In the genomic region with DNA sequence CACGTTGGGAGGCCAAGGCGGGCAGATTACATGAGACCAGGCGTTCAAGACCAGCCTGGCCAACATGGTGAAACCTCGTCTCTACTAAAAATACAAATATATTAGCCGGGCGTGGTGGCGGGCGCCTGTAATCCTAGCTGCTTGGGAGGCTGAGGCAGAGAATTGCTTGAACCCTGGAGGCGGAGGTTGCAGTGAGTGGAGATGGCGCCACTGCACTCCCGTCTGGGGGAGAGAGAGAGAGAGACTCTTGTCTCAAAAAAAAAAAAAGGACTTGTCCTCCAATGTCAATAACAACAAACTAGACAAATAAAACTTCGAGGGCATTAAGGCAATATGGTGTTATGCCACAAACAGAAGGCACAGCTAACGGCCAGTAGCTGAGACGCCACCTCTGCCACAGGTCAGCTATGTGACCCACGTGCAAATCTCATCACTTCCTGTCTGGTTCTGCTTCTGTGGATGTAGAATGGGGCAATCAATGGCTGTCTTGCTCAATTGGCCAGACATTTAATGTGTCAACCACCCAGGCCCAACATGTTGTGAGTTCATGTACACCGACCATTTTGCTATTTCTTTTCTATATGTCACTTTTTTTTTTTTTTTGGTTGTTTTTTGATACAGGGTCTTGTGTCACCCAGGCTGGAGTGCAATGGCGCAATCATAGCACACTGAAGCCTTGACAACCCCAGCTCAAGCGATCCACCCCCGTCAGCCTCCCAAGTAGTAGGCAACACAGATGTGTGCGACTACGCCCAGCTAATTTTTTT, we compare ENCODE assay signal across 8 cellular contexts. TPM values are rescaled to one million over a fixed set of nuclear protein-coding genes. Genes with fewer than 3 reads are reported as not detected.
DNase-seq lines count a peak whose midpoint lies in the region; ATAC-seq, FAIRE-seq and TF ChIP-seq lines count a peak whose summit lies in the region.

No MANE protein-coding gene starts in this region.

- CTCF ChIA-PET in mammary epithelial cell (lab: Charles Lee; ENCODE audit: low non-redundant PET): interaction anchor here (1.2 kb wide), 1 partner anchor 54 kb away, joined by 5 read pairs; a partner anchor contains a TSS

- H3K36me3 ChIP-seq in Peyer's patch (no peaks in the 10 kb centered on the region), mammary epithelial cell (ENCODE audit: insufficient read depth, low read length) (peaks cover 2% of the 10 kb centered on the region)

- no peaks in the 10 kb centered on the region for H3K9me3 Mint-ChIP-seq in stimulated activated naive B cell treated with anti-CD40 and anti-IgM and Interleukin-4, amounts not matched to agents 10 μg/mL and 1 μg/mL and 100 μg/mL, for 72 hours

- peak overlapping the region; percentile 98 to 100 (median 99) for H3K27ac ChIP-seq in Peyer's patch
- peak overlapping the region; percentile 85 for H3K27ac ChIP-seq in mammary epithelial cell (ENCODE audit: insufficient read depth, low read depth, low read length)

- H3K9me3 ChIP-seq in Peyer's patch (no peaks in the 10 kb centered on the region), mammary epithelial cell (replicated peaks; ENCODE audit: insufficient read depth, low read length) (no peaks in the 10 kb centered on the region)

- no peaks in the 10 kb centered on the region for H3K27me3 Mint-ChIP-seq in stimulated activated naive B cell treated with anti-CD40 and anti-IgM and Interleukin-4, amounts not matched to agents 10 μg/mL and 1 μg/mL and 100 μg/mL, for 72 hours

- peak overlapping the region; percentile 86 to 95 for H3K4me3 Mint-ChIP-seq in stimulated activated naive B cell treated with anti-CD40 and anti-IgM and Interleukin-4, amounts not matched to agents 10 μg/mL and 1 μg/mL and 100 μg/mL, for 72 hours

- H3K4me1 Mint-ChIP-seq in stimulated activated naive B cell treated with anti-CD40 and anti-IgM and Interleukin-4, amounts not matched to agents 10 μg/mL and 1 μg/mL and 100 μg/mL, for 72 hours: peaks cover 27 to 50% of the 10 kb centered on the region in 2 donors

- peak overlapping the region; percentile 84 for H3K4me2 ChIP-seq in mammary epithelial cell (ENCODE audit: insufficient read depth, low read depth, low read length)

- dilution Hi-C loops in mammary epithelial cell (cut with HindIII; ENCODE audit: low sequenced_read_pairs): loop anchor here (5.0 kb wide), 1 partner anchor 79 kb away; no protein-coding TSS in a partner anchor

- H3K9ac ChIP-seq in mammary epithelial cell (ENCODE audit: insufficient read depth, low read length): peak overlapping the region; percentile 76

- no peaks in the 10 kb centered on the region for H4K20me1 ChIP-seq in mammary epithelial cell (ENCODE audit: insufficient read depth, low read length)

- DNase-seq in ACHN: peak; percentile 32
- DNase-seq in GM12892 (ENCODE audit: insufficient read length): no peak
- peak in 2 of 3 donors; percentile 49 to 75 for DNase-seq in Peyer's patch
- peak; percentile 38 for DNase-seq in mammary epithelial cell
- peak; percentile 86 for DNase-seq in left lobe of liver (ENCODE audit: low spot score)
- DNase-seq in stimulated activated naive B cell treated with anti-CD40 and anti-IgM and Interleukin-4, amounts not matched to agents 10 μg/mL and 1 μg/mL and 100 μg/mL, for 72 hours: peak; percentile 15

- WGBS in mammary epithelial cell (ENCODE audit: low coverage, missing lambda C conversion rate): 59% methylated on average over 16 of the region's 21 CpGs

- H3K27me3 ChIP-seq in Peyer's patch: no peaks in the 10 kb centered on the region
- H3K27me3 ChIP-seq in mammary epithelial cell (ENCODE audit: insufficient read depth, low read length): no peaks in the 10 kb centered on the region

- intact Hi-C loops in mammary epithelial cell (cut with micrococcal nuclease): loop anchor here (2.0 to 5.0 kb wide), 3 partner anchors 39 to 324 kb away; a partner anchor contains a TSS

- in situ Hi-C loops in ACHN (cut with HindIII; ENCODE audit: low pct_ligation_motif_present, low pct_unique_long_range_greater_than_20kb, low sequenced_read_pairs): no loop called here
- in situ Hi-C loops in mammary epithelial cell (cut with MboI; ENCODE audit: low sequenced_read_pairs in 2 of 2): no loop called here

- peaks cover 40% of the 10 kb centered on the region for H3K79me2 ChIP-seq in mammary epithelial cell (ENCODE audit: insufficient read depth, low read length)

- peak overlapping the region; percentile 87 to 98 (median 89) for H3K4me3 ChIP-seq in Peyer's patch
- peak overlapping the region; percentile 45 to 57 (median 54) for H3K4me3 ChIP-seq in mammary epithelial cell (replicated peaks in 1 of 3; ENCODE audit: insufficient read depth in 1 of 3, low read depth in 2 of 3, low read length in 3 of 3)

- peak overlapping the region; percentile 97 for H3K27ac Mint-ChIP-seq in stimulated activated naive B cell treated with anti-CD40 and anti-IgM and Interleukin-4, amounts not matched to agents 10 μg/mL and 1 μg/mL and 100 μg/mL, for 72 hours

- TF ChIP-seq POLR2A in GM12892 (IDR thresholded peaks at IDR 0.05; ENCODE audit: low read depth, low read length) (no peak), Peyer's patch (IDR thresholded peaks at IDR 0.05) (no peak), GM18505 (IDR thresholded peaks at IDR 0.05; ENCODE audit: borderline replicate concordance, extremely low read depth, insufficient read depth, insufficient read length) (no peak)

- H2AFZ ChIP-seq in mammary epithelial cell (ENCODE audit: low read depth, low read length): peak overlapping the region; percentile 84

- peak; percentile 5 for FAIRE-seq in GM12892 (lab: Jason Lieb, UNC)

- H3K4me1 ChIP-seq in Peyer's patch (peaks cover 0 to 42% (median 12%) of the 10 kb centered on the region in 4 donors), mammary epithelial cell (ENCODE audit: insufficient read depth, low read length) (peaks cover 18% of the 10 kb centered on the region)

- TSS peak; percentile 95 for BruUV-seq in mammary epithelial cell (replicated peaks; lab: Mats Ljungman, UMichigan)

- peaks cover 5 to 21% of the 10 kb centered on the region in 2 donors for H3K36me3 Mint-ChIP-seq in stimulated activated naive B cell treated with anti-CD40 and anti-IgM and Interleukin-4, amounts not matched to agents 10 μg/mL and 1 μg/mL and 100 μg/mL, for 72 hours

- ATAC-seq in left lobe of liver: peak; percentile 50
- ATAC-seq in stimulated activated naive B cell treated with anti-CD40 and anti-IgM and Interleukin-4, amounts not matched to agents 10 μg/mL and 1 μg/mL and 100 μg/mL, for 72 hours (replicated peaks): no peak
- ATAC-seq in GM18505 (IDR thresholded peaks at IDR 0.05; ENCODE audit: unreplicated experiment): no peak
- no peak for ATAC-seq in HG02885 (IDR thresholded peaks at IDR 0.05; ENCODE audit: poor library complexity, unreplicated experiment)

- TF ChIP-seq CTCF in Peyer's patch (IDR thresholded peaks at IDR 0.05) (no peak), mammary epithelial cell (conservative IDR thresholded peaks at IDR 0.05 in 1 of 2, IDR thresholded peaks at IDR 0.05 in 1 of 2; ENCODE audit: extremely low read depth in 1 of 2, insufficient read depth in 1 of 2, low read depth in 1 of 2, low read length in 2 of 2) (no peak)

RNA-seq across cellular contexts. Expression of a gene that starts 0.8 kb away (rescaled TPM):
- polyA plus RNA-seq in GM12892 (2012; ENCODE audit: missing spikeins): 37.2 TPM
- 10 to 100 TPM; 69.3 to 89.4 (median 76.9) TPM for total RNA-seq in Peyer's patch
- 10 to 100 TPM; 26.0 to 30.7 TPM for total RNA-seq in mammary epithelial cell
- polyA plus RNA-seq in mammary epithelial cell: 46.6 TPM
- 34.0 TPM for polyA minus RNA-seq in mammary epithelial cell
- 49.1 TPM for total RNA-seq in left lobe of liver

RNA-seq across cellular contexts. Expression of a gene that starts 53.6 kb away (rescaled TPM):
- polyA plus RNA-seq in GM12892 (2012; ENCODE audit: missing spikeins): 85.5 TPM
- total RNA-seq in Peyer's patch (100 to 1,000 TPM in 1 of 4 donors, 10 to 100 TPM in 3; 54.9 to 122 (median 72.5) TPM), mammary epithelial cell (10 to 100 TPM; 42.5 to 64.1 TPM), left lobe of liver (20.5 TPM)
- 29.0 TPM for polyA plus RNA-seq in mammary epithelial cell
- polyA minus RNA-seq in mammary epithelial cell: 25.5 TPM
